In the genomic region with DNA sequence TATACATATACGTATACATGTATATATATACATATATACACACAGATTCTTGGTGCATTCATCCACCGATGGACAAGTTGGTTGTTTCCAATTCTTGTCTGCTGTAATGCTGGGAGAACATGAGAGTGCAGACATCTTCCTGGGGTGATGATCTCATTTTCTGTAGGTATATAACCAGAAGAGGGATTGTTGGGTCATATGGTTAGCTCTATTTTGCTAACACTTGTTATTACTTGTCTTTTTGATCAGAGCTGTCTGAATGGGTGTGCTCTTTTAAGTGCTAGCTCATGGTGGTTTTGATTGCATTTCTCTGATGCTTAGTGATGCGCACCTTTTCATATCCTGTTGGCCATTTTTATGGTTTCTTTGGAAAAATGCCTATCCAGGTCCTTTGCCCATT, we compare ENCODE assay signal across 17 cellular contexts.
"Had no signal": no experiment of that assay in that cellular context is flagged by ENCODE, and none has a peak within 500 bp of the region (broad histone marks: within the 10 kb centered on the region; RNA-seq: fewer than 3 reads in every experiment).

No MANE protein-coding gene starts in this region.

- H3K4me1 ChIP-seq: lower lobe of right lung, right atrium auricular region had no signal

- H3K79me2 ChIP-seq: hepatocyte had no signal

- H2AFZ ChIP-seq: hepatocyte had no signal

- H3K4me2 ChIP-seq: hepatocyte had no signal

- DNase-seq: activated CD4-positive, alpha-beta T cell treated with anti-CD3 and anti-CD28 coated beads, Interleukin-2, amount 10 ng/mL, durations not matched to agents 7 days and 5 days; activated naive CD4-positive, alpha-beta T cell treated with Interleukin-2 at 50 U/mL for 16 hours; activated naive CD8-positive, alpha-beta T cell treated with anti-CD3 and anti-CD28 coated beads, Interleukin-2, amount 10 ng/mL, durations not matched to agents 7 days and 5 days; anterior cingulate cortex; brain microvascular endothelial cell; islet precursor cell; lower lobe of right lung; stimulated activated CD4-positive, alpha-beta T cell treated with anti-CD3 and anti-CD28 coated beads, Interleukin-2, amount 100 ng/mL, for 24 hours; T-helper 1 cell; T-helper 9 cell; trophoblast cell had no signal

- H3K27me3 ChIP-seq: brain microvascular endothelial cell, esophagus muscularis mucosa, hepatocyte, right atrium auricular region, suprapubic skin, vagina had no signal

- H3K27ac ChIP-seq: brain microvascular endothelial cell, coronary artery, esophagus muscularis mucosa, hepatocyte, lower lobe of right lung, right atrium auricular region, suprapubic skin, vagina had no signal

- H3K36me3 ChIP-seq: brain microvascular endothelial cell, lower lobe of right lung, right atrium auricular region, suprapubic skin, vagina had no signal

- ATAC-seq: lower lobe of right lung had no signal

- H3K9me3 ChIP-seq: esophagus muscularis mucosa, lower lobe of right lung, right atrium auricular region, suprapubic skin, vagina had no signal

- H3K4me3 ChIP-seq: coronary artery, esophagus muscularis mucosa, hepatocyte, lower lobe of right lung, right atrium auricular region, suprapubic skin, vagina had no signal
